ENCODE assay signal across 11 cellular contexts in the genomic region with DNA sequence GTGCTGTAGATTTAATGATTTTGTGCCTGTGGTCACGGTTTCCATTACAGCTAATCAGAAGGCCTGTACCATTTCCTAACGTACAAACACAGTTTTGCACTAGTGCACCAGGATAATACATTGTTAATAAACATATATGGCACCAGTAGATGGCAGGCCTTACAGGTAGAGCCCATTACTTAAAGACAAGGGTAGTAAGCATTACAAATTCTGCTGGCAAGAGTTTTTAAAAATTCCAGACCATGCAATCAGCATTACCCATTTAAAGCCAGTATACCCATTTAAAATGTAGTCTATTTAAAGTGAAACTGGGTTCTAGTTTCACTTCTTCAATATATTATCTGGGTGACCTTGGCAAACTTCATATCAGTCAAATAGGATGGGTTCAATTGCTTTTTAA.
DNase-seq lines count a peak whose midpoint lies in the region; ATAC-seq and TF ChIP-seq lines count a peak whose summit lies in the region.
"Had no signal": no experiment of that assay in that cellular context is flagged by ENCODE, and none has a peak within 500 bp of the region (broad histone marks: within the 10 kb centered on the region; RNA-seq: fewer than 3 reads in every experiment).

No MANE protein-coding gene starts in this region.

- peak; percentile 21 for DNase-seq in DMS53 (lab: John Stamatoyannopoulos, UW)
- DNase-seq in DMS53 treated with DMSO at 0.1 percent for 48 hours (lab: John Stamatoyannopoulos, UW; ENCODE audit: unreplicated experiment) = no peak
- no peak for DNase-seq in HPDE6-E6E7 (ENCODE audit: extremely low spot score)
- DNase-seq in MV-4-11 (lab: John Stamatoyannopoulos, UW) = no peak
- no peak for DNase-seq in RWPE1 (ENCODE audit: low spot score)
- DNase-seq: colonic mucosa had no signal

- H3K4me1 Mint-ChIP-seq in stimulated activated memory B cell treated with anti-CD40 and anti-IgM and Interleukin-4, amounts not matched to agents 10 μg/mL and 1 μg/mL and 100 μg/mL, for 72 hours = peaks cover 12% of the 10 kb centered on the region

- H3K4me3 Mint-ChIP-seq in stimulated activated memory B cell treated with anti-CD40 and anti-IgM and Interleukin-4, amounts not matched to agents 10 μg/mL and 1 μg/mL and 100 μg/mL, for 72 hours = no peak overlapping the region

- no peak overlapping the region for H3K27ac ChIP-seq in RWPE1
- H3K27ac ChIP-seq: colonic mucosa, gastroesophageal sphincter had no signal

- no peaks in the 10 kb centered on the region for H3K9me3 Mint-ChIP-seq in stimulated activated memory B cell treated with anti-CD40 and anti-IgM and Interleukin-4, amounts not matched to agents 10 μg/mL and 1 μg/mL and 100 μg/mL, for 72 hours
- H3K9me3 Mint-ChIP-seq: activated T-helper 2 cell treated with anti-CD3 and anti-CD28 coated beads, Interferon-gamma antibody, Interleukin-2, Interleukin-4, amounts not matched to agents 10 μg/mL and 5 μg/mL and 100 μg/mL, durations not matched to agents 14 hours and 24 hours and 36 hours had no signal

- H3K27me3 Mint-ChIP-seq in stimulated activated memory B cell treated with anti-CD40 and anti-IgM and Interleukin-4, amounts not matched to agents 10 μg/mL and 1 μg/mL and 100 μg/mL, for 72 hours = no peaks in the 10 kb centered on the region

- H3K36me3 Mint-ChIP-seq in stimulated activated memory B cell treated with anti-CD40 and anti-IgM and Interleukin-4, amounts not matched to agents 10 μg/mL and 1 μg/mL and 100 μg/mL, for 72 hours = no peaks in the 10 kb centered on the region

- POLR2A ChIA-PET in RWPE1 (lab: Yijun Ruan, JAX; ENCODE audit: low non-redundant PET) = no interaction called here

- CTCF ChIA-PET in RWPE1 (lab: Yijun Ruan, JAX) = no interaction called here

- ATAC-seq in HG02642 (IDR thresholded peaks at IDR 0.05; ENCODE audit: poor library complexity, unreplicated experiment) = peak; percentile 64
- ATAC-seq in HG03521 (IDR thresholded peaks at IDR 0.05; ENCODE audit: unreplicated experiment) = peak; percentile 52
- peak; percentile 71 for ATAC-seq in stimulated activated memory B cell treated with anti-CD40 and anti-IgM and Interleukin-4, amounts not matched to agents 10 μg/mL and 1 μg/mL and 100 μg/mL, for 72 hours
- ATAC-seq: gastroesophageal sphincter had no signal

- TF ChIP-seq CTCF in RWPE1 (conservative IDR thresholded peaks at IDR 0.05; ENCODE audit: low read depth) = no peak

- H3K27ac Mint-ChIP-seq in stimulated activated memory B cell treated with anti-CD40 and anti-IgM and Interleukin-4, amounts not matched to agents 10 μg/mL and 1 μg/mL and 100 μg/mL, for 72 hours = no peak overlapping the region
- H3K27ac Mint-ChIP-seq: activated T-helper 2 cell treated with anti-CD3 and anti-CD28 coated beads, Interferon-gamma antibody, Interleukin-2, Interleukin-4, amounts not matched to agents 10 μg/mL and 5 μg/mL and 100 μg/mL, durations not matched to agents 14 hours and 24 hours and 36 hours had no signal
